Comparison of ENCODE assay signal across 9 cellular contexts in the genomic region with DNA sequence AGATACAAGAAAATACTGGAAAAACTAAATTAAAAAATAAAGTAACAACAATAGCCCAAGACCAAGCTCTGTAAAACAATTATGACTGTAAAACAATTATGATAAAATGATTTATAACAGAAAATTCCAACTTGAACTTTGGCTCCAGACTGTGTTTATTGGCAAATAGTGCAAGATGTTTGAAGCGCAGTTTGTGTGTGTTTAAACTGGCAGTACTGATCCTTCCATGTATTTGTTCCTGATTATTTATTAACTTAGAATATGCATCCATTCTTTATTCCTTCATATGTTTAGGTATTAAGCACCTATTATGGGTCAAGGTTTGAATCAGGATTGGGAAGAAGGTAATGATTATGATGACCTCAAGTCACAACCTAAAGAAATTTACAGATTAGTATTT. TPM values are rescaled to one million over a fixed set of nuclear protein-coding genes. Genes with fewer than 3 reads are reported as not detected.
"Had no signal": no experiment of that assay in that cellular context is flagged by ENCODE, and none has a peak within 500 bp of the region (broad histone marks: within the 10 kb centered on the region; RNA-seq: fewer than 3 reads in every experiment).

No MANE protein-coding gene starts in this region.

- FAIRE-seq: HTR-8/SVneo had no signal

- H3K27ac ChIP-seq: GM23248, KMS-11 had no signal

- H2AFZ ChIP-seq: GM23248 had no signal

- H3K4me2 ChIP-seq: KMS-11 had no signal

- H3K9ac ChIP-seq: GM23248, KMS-11 had no signal

- H3K4me3 ChIP-seq: GM23248 had no signal

- DNase-seq: GM23248, GOT3, H7, HCEC 1CT, Karpas-422, KBM-7 had no signal

RNA-seq across cellular contexts. Expression of a gene that starts 37.8 kb away (rescaled TPM):
- total RNA-seq: HT-29 had no signal

RNA-seq across cellular contexts. Expression of a gene that starts 48.6 kb away (rescaled TPM):
- total RNA-seq: HT-29 had no signal
